In the genomic region with DNA sequence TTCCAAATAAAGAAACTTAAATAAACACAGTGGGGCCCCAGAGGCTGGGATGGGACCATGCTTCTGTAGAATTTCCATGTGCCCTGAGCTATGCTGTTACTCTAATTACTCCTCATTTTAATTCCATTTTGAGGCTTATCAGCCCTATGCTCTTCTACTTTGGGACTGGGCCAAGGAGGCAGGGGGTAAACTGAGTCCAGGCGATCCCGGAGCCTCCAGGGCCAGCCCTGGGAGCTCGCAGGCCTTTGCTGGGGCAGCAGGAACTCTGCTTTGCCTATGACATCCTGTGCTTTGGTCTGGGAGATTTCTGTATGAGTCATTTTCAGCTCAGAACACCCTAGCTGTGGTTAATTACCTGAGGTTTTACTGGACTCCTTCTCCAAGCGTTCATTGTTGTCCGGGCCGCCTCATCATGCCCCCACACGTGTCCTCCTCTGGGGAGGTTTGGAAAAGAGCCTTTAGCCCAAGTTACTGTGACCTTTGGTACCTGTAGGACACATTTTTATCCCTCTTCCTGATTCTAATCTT, we compare ENCODE assay signal across 8 cellular contexts.
DNase-seq lines count a peak whose midpoint lies in the region; ATAC-seq and TF ChIP-seq lines count a peak whose summit lies in the region.

No MANE protein-coding gene starts in this region.

- no peaks in the 10 kb centered on the region for H3K9me3 ChIP-seq in gastroesophageal sphincter
- H3K9me3 ChIP-seq in HAP-1 = no peaks in the 10 kb centered on the region

- TF ChIP-seq POLR2A in gastroesophageal sphincter (IDR thresholded peaks at IDR 0.05) (no peak), erythroblast (IDR thresholded peaks at IDR 0.05; ENCODE audit: low read length) (no peak)

- no peak for TF ChIP-seq CTCF in C4-2B (conservative IDR thresholded peaks at IDR 0.05)
- no peak for TF ChIP-seq CTCF in gastroesophageal sphincter (IDR thresholded peaks at IDR 0.05)

- no peak for TF ChIP-seq EP300 in gastroesophageal sphincter (IDR thresholded peaks at IDR 0.05)

- no peaks in the 10 kb centered on the region for H3K27me3 ChIP-seq in gastroesophageal sphincter
- H3K27me3 ChIP-seq in HAP-1 (ENCODE audit: low read depth) = no peaks in the 10 kb centered on the region

- DNase-seq in dermis microvascular lymphatic vessel endothelial cell (ENCODE audit: low read depth in 2 of 2) (peak; percentile 23 to 47), erythroblast (lab: John Stamatoyannopoulos, UW) (no peak), NCI-H524 (lab: John Stamatoyannopoulos, UW) (no peak), HAP-1 (ENCODE audit: low spot score in 2 of 2) (no peak)

- peaks cover 0 to 26% (median 0%) of the 10 kb centered on the region in 3 donors for H3K4me1 ChIP-seq in gastroesophageal sphincter
- H3K4me1 ChIP-seq in HAP-1 = no peaks in the 10 kb centered on the region

- ATAC-seq in GM19438 (IDR thresholded peaks at IDR 0.05; ENCODE audit: low read depth, unreplicated experiment) (peak; percentile 83), HG03432 (IDR thresholded peaks at IDR 0.05; ENCODE audit: unreplicated experiment) (peak; percentile 89), gastroesophageal sphincter (no peak)

- H3K4me3 ChIP-seq in gastroesophageal sphincter (no peak overlapping the region), HAP-1 (no peak overlapping the region)

- in situ Hi-C loops in HAP-1 (cut with MboI; ENCODE audit: low sequenced_read_pairs) = no loop called here

- WGBS in gastroesophageal sphincter (ENCODE audit: low coverage in 1 of 2), 2 donors = 56 to 85% methylated on average over 5 of the region's 7 CpGs

- no peaks in the 10 kb centered on the region for H3K36me3 ChIP-seq in gastroesophageal sphincter
- H3K36me3 ChIP-seq in HAP-1 (replicated peaks) = no peaks in the 10 kb centered on the region

- peak overlapping the region; percentile 67 for H3K27ac ChIP-seq in C4-2B
- H3K27ac ChIP-seq in gastroesophageal sphincter = no peak overlapping the region

Comparison
In these comparisons a context has a peak if more than half of its experiments do, and no peak if none do; other contexts are left out.
1. DNase-seq: peak in dermis microvascular lymphatic vessel endothelial cell (2 of 2); none in erythroblast (0 of 2), NCI-H524 (0 of 2) and HAP-1 (0 of 2).